ENCODE assay signal across 11 cellular contexts in genomic region chr11:77449060-77449521, GRCh38. TPM values are rescaled to one million over a fixed set of nuclear protein-coding genes. Genes with fewer than 3 reads are reported as not detected.
DNase-seq lines count a peak whose midpoint lies in the region; ATAC-seq and TF ChIP-seq lines count a peak whose summit lies in the region.
"Had no signal": no experiment of that assay in that cellular context is flagged by ENCODE, and none has a peak within 500 bp of the region (broad histone marks: within the 10 kb centered on the region; RNA-seq: fewer than 3 reads in every experiment).

No MANE protein-coding gene starts in this region.

- CTCF ChIA-PET in activated CD4-positive, alpha-beta T cell treated with anti-CD3 and anti-CD28 coated beads, Interleukin-2, amount 10 ng/mL, durations not matched to agents 7 days and 5 days (lab: Charles Lee): interaction anchor here (0.6 to 1.4 kb wide), 2 partner anchors 18 to 1846 kb away, joined by 3 to 4 read pairs; no protein-coding TSS in a partner anchor

- H3K27me3 ChIP-seq in OCI-LY3 (ENCODE audit: low read depth, low read length): no peaks in the 10 kb centered on the region
- H3K27me3 ChIP-seq: esophagus squamous epithelium, right atrium auricular region had no signal

- peak overlapping the region; percentile 37 for H3K27ac Mint-ChIP-seq in activated CD4-positive, alpha-beta T cell treated with anti-CD3 and anti-CD28 coated beads, Interleukin-2, amount 10 ng/mL, durations not matched to agents 7 days and 5 days
- peak overlapping the region; percentile 6 for H3K27ac Mint-ChIP-seq in stimulated activated naive B cell treated with anti-CD40 and anti-IgM and Interleukin-4, amounts not matched to agents 10 μg/mL and 1 μg/mL and 100 μg/mL, for 72 hours

- H2AFZ ChIP-seq in OCI-LY3 (ENCODE audit: low read depth, low read length): peak overlapping the region; percentile 28; the same call in 1 of the 2 replicates

- peak; percentile 26 for DNase-seq in activated CD4-positive, alpha-beta T cell treated with anti-CD3 and anti-CD28 coated beads, Interleukin-2, amount 10 ng/mL, durations not matched to agents 7 days and 5 days
- DNase-seq in activated CD4-positive, alpha-beta T cell treated with anti-CD3 and anti-CD28 coated beads for 4 hours: no peak
- peak; percentile 4 for DNase-seq in stimulated activated naive B cell treated with anti-CD40 and anti-IgM and Interleukin-4, amounts not matched to agents 10 μg/mL and 1 μg/mL and 100 μg/mL, for 72 hours
- no peak for DNase-seq in occipital lobe (lab: John Stamatoyannopoulos, UW)
- DNase-seq in NCI-H1417 treated with DMSO at 0.1 percent for 48 hours (lab: John Stamatoyannopoulos, UW): no peak
- DNase-seq: esophagus squamous epithelium had no signal

- peak overlapping the region; percentile 0 for H3K4me3 Mint-ChIP-seq in activated CD4-positive, alpha-beta T cell treated with anti-CD3 and anti-CD28 coated beads, Interleukin-2, amount 10 ng/mL, durations not matched to agents 7 days and 5 days
- H3K4me3 Mint-ChIP-seq in stimulated activated naive B cell treated with anti-CD40 and anti-IgM and Interleukin-4, amounts not matched to agents 10 μg/mL and 1 μg/mL and 100 μg/mL, for 72 hours: peak overlapping the region; percentile 42 to 49

- no peak for TF ChIP-seq CTCF in OCI-LY3 (IDR thresholded peaks at IDR 0.05; ENCODE audit: low read depth, low read length)

- peak; percentile 65 for ATAC-seq in HG02852 (IDR thresholded peaks at IDR 0.05; ENCODE audit: unreplicated experiment)
- peak; percentile 86 to 87 for ATAC-seq in stimulated activated naive B cell treated with anti-CD40 and anti-IgM and Interleukin-4, amounts not matched to agents 10 μg/mL and 1 μg/mL and 100 μg/mL, for 72 hours (replicated peaks)
- ATAC-seq in esophagus mucosa: no peak

- H3K4me3 ChIP-seq in OCI-LY3 (ENCODE audit: low read length): peak overlapping the region; percentile 28; the same call in 1 of the 2 replicates
- H3K4me3 ChIP-seq: esophagus squamous epithelium, right atrium auricular region had no signal

- H3K4me1 ChIP-seq in OCI-LY3 (ENCODE audit: low read length): peaks cover 61% of the 10 kb centered on the region
- H3K4me1 ChIP-seq: right atrium auricular region had no signal

- H3K36me3 ChIP-seq in OCI-LY3 (replicated peaks; ENCODE audit: low read depth, low read length): no peaks in the 10 kb centered on the region
- H3K36me3 ChIP-seq: esophagus squamous epithelium, right atrium auricular region had no signal

- no peaks in the 10 kb centered on the region for H3K36me3 Mint-ChIP-seq in activated CD4-positive, alpha-beta T cell treated with anti-CD3 and anti-CD28 coated beads, Interleukin-2, amount 10 ng/mL, durations not matched to agents 7 days and 5 days (ENCODE audit: low read depth)
- no peaks in the 10 kb centered on the region for H3K36me3 Mint-ChIP-seq in stimulated activated naive B cell treated with anti-CD40 and anti-IgM and Interleukin-4, amounts not matched to agents 10 μg/mL and 1 μg/mL and 100 μg/mL, for 72 hours

- peak overlapping the region; percentile 9; the same call in 1 of the 2 replicates for H3K9ac ChIP-seq in OCI-LY3 (ENCODE audit: low read length)

- no peaks in the 10 kb centered on the region for H4K20me1 ChIP-seq in OCI-LY3 (ENCODE audit: insufficient read depth, low read length)

- H3K27ac ChIP-seq in OCI-LY3 (ENCODE audit: low read length): peak overlapping the region; percentile 59
- H3K27ac ChIP-seq: esophagus squamous epithelium, right atrium auricular region, VCaP had no signal

- H3K4me2 ChIP-seq in OCI-LY3 (ENCODE audit: low read length): peak overlapping the region; percentile 61

- POLR2A ChIA-PET in activated CD4-positive, alpha-beta T cell treated with anti-CD3 and anti-CD28 coated beads, Interleukin-2, amount 10 ng/mL, durations not matched to agents 7 days and 5 days (lab: Charles Lee): interaction anchor here (0.9 kb wide), 1 partner anchor 37 kb away, joined by 5 read pairs; no protein-coding TSS in a partner anchor

- H3K9me3 ChIP-seq in OCI-LY3 (ENCODE audit: insufficient read depth, low read length): no peaks in the 10 kb centered on the region
- H3K9me3 ChIP-seq: esophagus squamous epithelium, right atrium auricular region had no signal

- H3K9me3 Mint-ChIP-seq in activated CD4-positive, alpha-beta T cell treated with anti-CD3 and anti-CD28 coated beads, Interleukin-2, amount 10 ng/mL, durations not matched to agents 7 days and 5 days: no peaks in the 10 kb centered on the region
- H3K9me3 Mint-ChIP-seq in stimulated activated naive B cell treated with anti-CD40 and anti-IgM and Interleukin-4, amounts not matched to agents 10 μg/mL and 1 μg/mL and 100 μg/mL, for 72 hours: no peaks in the 10 kb centered on the region

- H3K4me1 Mint-ChIP-seq in activated CD4-positive, alpha-beta T cell treated with anti-CD3 and anti-CD28 coated beads, Interleukin-2, amount 10 ng/mL, durations not matched to agents 7 days and 5 days: peaks cover 39% of the 10 kb centered on the region
- H3K4me1 Mint-ChIP-seq in stimulated activated naive B cell treated with anti-CD40 and anti-IgM and Interleukin-4, amounts not matched to agents 10 μg/mL and 1 μg/mL and 100 μg/mL, for 72 hours: peaks cover 21 to 39% of the 10 kb centered on the region in 2 donors

- no peaks in the 10 kb centered on the region for H3K79me2 ChIP-seq in OCI-LY3 (ENCODE audit: low read length)

- no peaks in the 10 kb centered on the region for H3K27me3 Mint-ChIP-seq in activated CD4-positive, alpha-beta T cell treated with anti-CD3 and anti-CD28 coated beads, Interleukin-2, amount 10 ng/mL, durations not matched to agents 7 days and 5 days
- H3K27me3 Mint-ChIP-seq in stimulated activated naive B cell treated with anti-CD40 and anti-IgM and Interleukin-4, amounts not matched to agents 10 μg/mL and 1 μg/mL and 100 μg/mL, for 72 hours: no peaks in the 10 kb centered on the region

RNA-seq across cellular contexts. Expression of gene PAK1, which starts 24.8 kb away (rescaled TPM):
- total RNA-seq in activated CD4-positive, alpha-beta T cell treated with anti-CD3 and anti-CD28 coated beads, Interleukin-2, amount 10 ng/mL, durations not matched to agents 7 days and 5 days: 10 to 100 TPM; 56.0 to 59.0 TPM
- 29.2 TPM for total RNA-seq in esophagus mucosa
- 69.3 TPM for total RNA-seq in occipital lobe

Comparison
In these comparisons a context has a peak if more than half of its experiments do, and no peak if none do; other contexts are left out.
1. DNase-seq: peak in activated CD4-positive, alpha-beta T cell treated with anti-CD3 and anti-CD28 coated beads, Interleukin-2, amount 10 ng/mL, durations not matched to agents 7 days and 5 days (single experiment) and stimulated activated naive B cell treated with anti-CD40 and anti-IgM and Interleukin-4, amounts not matched to agents 10 μg/mL and 1 μg/mL and 100 μg/mL, for 72 hours (single experiment); none in activated CD4-positive, alpha-beta T cell treated with anti-CD3 and anti-CD28 coated beads for 4 hours (0 of 2), occipital lobe (single experiment) and NCI-H1417 treated with DMSO at 0.1 percent for 48 hours (single experiment).